17 cellular contexts compared by ENCODE assay signal in the genomic region with DNA sequence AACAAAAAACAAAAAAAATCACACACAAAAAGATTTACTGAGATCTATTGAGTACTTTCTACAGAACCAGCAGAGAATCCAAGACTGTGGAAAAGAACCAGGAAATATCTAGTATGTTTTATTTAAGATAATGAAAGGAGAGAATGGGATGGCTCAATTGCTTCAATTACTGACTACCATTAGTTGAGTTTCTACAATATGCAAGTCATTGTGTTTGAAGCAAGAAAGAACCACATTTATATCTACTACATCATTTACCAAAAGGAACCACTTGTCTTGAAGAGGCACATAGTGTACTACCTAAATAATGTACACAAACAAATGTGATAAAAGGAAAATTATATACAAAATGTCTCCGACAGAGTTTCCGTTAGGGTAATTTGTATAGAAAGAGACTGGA.
DNase-seq lines count a peak whose midpoint lies in the region; ATAC-seq, FAIRE-seq and TF ChIP-seq lines count a peak whose summit lies in the region.
"Had no signal": no experiment of that assay in that cellular context is flagged by ENCODE, and none has a peak within 500 bp of the region (broad histone marks: within the 10 kb centered on the region; RNA-seq: fewer than 3 reads in every experiment).

No MANE protein-coding gene starts in this region.

- TF ChIP-seq EP300 in A549 (IDR thresholded peaks at IDR 0.05): no peak

- H3K9me3 ChIP-seq in A549 (no peaks in the 10 kb centered on the region), hepatocyte (ENCODE audit: low read depth) (no peaks in the 10 kb centered on the region), OCI-LY7 (ENCODE audit: low read length) (no peaks in the 10 kb centered on the region)
- H3K9me3 ChIP-seq: HAP-1 had no signal

- WGBS in A549 (ENCODE audit: missing lambda C conversion rate): 94% methylated on average over 2 of the region's 2 CpGs
- WGBS in hepatocyte (ENCODE audit: low lambda C conversion rate, missing lambda C conversion rate): 65% methylated on average over 2 of the region's 2 CpGs

- TF ChIP-seq POLR2A in A549 (IDR thresholded peaks at IDR 0.05; ENCODE audit: low read length): no peak

- POLR2A ChIA-PET in A549 (lab: Yijun Ruan, JAX): no interaction called here
- POLR2A ChIA-PET in OCI-LY7 (lab: Charles Lee): no interaction called here

- no peak overlapping the region for H3K4me2 ChIP-seq in A549
- no peak overlapping the region for H3K4me2 ChIP-seq in hepatocyte
- H3K4me2 ChIP-seq in OCI-LY7 (ENCODE audit: low read length): no peak overlapping the region

- FAIRE-seq in A549 (lab: Jason Lieb, UNC): no peak
- FAIRE-seq: A204.1, GM12892, GM18507 had no signal

- H4K20me1 ChIP-seq in hepatocyte (ENCODE audit: insufficient read depth, poor library complexity, severe bottlenecking): no peaks in the 10 kb centered on the region
- H4K20me1 ChIP-seq in OCI-LY7 (ENCODE audit: insufficient read depth, low read length): no peaks in the 10 kb centered on the region

- CTCF ChIA-PET in A549 (lab: Yijun Ruan, JAX): no interaction called here
- CTCF ChIA-PET in OCI-LY7 (lab: Charles Lee; ENCODE audit: unreplicated experiment): no interaction called here

- no peak for TF ChIP-seq RAD21 in A549 (conservative IDR thresholded peaks at IDR 0.05 in 1 of 2, IDR thresholded peaks at IDR 0.05 in 1 of 2)

- no peak overlapping the region for H2AFZ ChIP-seq in hepatocyte
- no peak overlapping the region for H2AFZ ChIP-seq in OCI-LY7 (ENCODE audit: low read length)
- H2AFZ ChIP-seq: GM23248 had no signal

- no peaks in the 10 kb centered on the region for H3K27me3 ChIP-seq in hepatocyte

- H3K4me1 ChIP-seq in A549 (no peaks in the 10 kb centered on the region), hepatocyte (ENCODE audit: insufficient read depth) (peaks cover 9% of the 10 kb centered on the region), OCI-LY7 (ENCODE audit: insufficient read depth, low read length, poor library complexity, severe bottlenecking) (no peaks in the 10 kb centered on the region)
- H3K4me1 ChIP-seq: HAP-1 had no signal

- H3K27ac ChIP-seq in A549 (no peak overlapping the region), VCaP (peak overlapping the region; percentile 69), hepatocyte (peak overlapping the region; percentile 76), OCI-LY7 (ENCODE audit: low read depth, low read length, poor library complexity, severe bottlenecking) (no peak overlapping the region)
- H3K27ac ChIP-seq: C4-2B, GM23248 had no signal

- no peak overlapping the region for H3K4me3 Mint-ChIP-seq in activated CD4-positive, alpha-beta T cell treated with anti-CD3 and anti-CD28 coated beads, Interleukin-2, amount 10 ng/mL, durations not matched to agents 24 days and 14 days
- H3K4me3 Mint-ChIP-seq: CD4-positive, alpha-beta T cell had no signal

- H3K36me3 ChIP-seq in hepatocyte (replicated peaks; ENCODE audit: insufficient read depth, low read depth) (no peaks in the 10 kb centered on the region), OCI-LY7 (ENCODE audit: insufficient read depth, low read length) (no peaks in the 10 kb centered on the region)
- H3K36me3 ChIP-seq: HAP-1 had no signal

- no peak overlapping the region for H3K27ac Mint-ChIP-seq in activated CD4-positive, alpha-beta T cell treated with anti-CD3 and anti-CD28 coated beads, Interleukin-2, amount 10 ng/mL, durations not matched to agents 24 days and 14 days
- H3K27ac Mint-ChIP-seq: CD4-positive, alpha-beta T cell had no signal

- H3K79me2 ChIP-seq in hepatocyte: no peaks in the 10 kb centered on the region
- no peaks in the 10 kb centered on the region for H3K79me2 ChIP-seq in OCI-LY7 (ENCODE audit: insufficient read depth, low read depth, low read length)

- no TSS peak for BruUV-seq in OCI-LY7 (replicated peaks; lab: Mats Ljungman, UMichigan)

- H3K4me1 Mint-ChIP-seq in activated CD4-positive, alpha-beta T cell treated with anti-CD3 and anti-CD28 coated beads, Interleukin-2, amount 10 ng/mL, durations not matched to agents 24 days and 14 days: no peaks in the 10 kb centered on the region

- ATAC-seq in A549: no peak

- no peaks in the 10 kb centered on the region for H3K9me2 ChIP-seq in hepatocyte (replicated peaks; ENCODE audit: insufficient read depth)
- no peaks in the 10 kb centered on the region for H3K9me2 ChIP-seq in OCI-LY7 (ENCODE audit: insufficient read depth, low read length)

- peaks cover 3% of the 10 kb centered on the region for H3K27me3 Mint-ChIP-seq in activated CD4-positive, alpha-beta T cell treated with anti-CD3 and anti-CD28 coated beads, Interleukin-2, amount 10 ng/mL, durations not matched to agents 24 days and 14 days

- H3K36me3 Mint-ChIP-seq in activated CD4-positive, alpha-beta T cell treated with anti-CD3 and anti-CD28 coated beads, Interleukin-2, amount 10 ng/mL, durations not matched to agents 24 days and 14 days (ENCODE audit: low read depth): no peaks in the 10 kb centered on the region

- intact Hi-C loops in activated CD4-positive, alpha-beta T cell treated with anti-CD3 and anti-CD28 coated beads, Interleukin-2, amount 10 ng/mL, durations not matched to agents 24 days and 14 days (cut with micrococcal nuclease): no loop called here
- intact Hi-C loops in OCI-LY7 (cut with micrococcal nuclease; ENCODE audit: unreplicated experiment): no loop called here

- H3K9me3 Mint-ChIP-seq in activated CD4-positive, alpha-beta T cell treated with anti-CD3 and anti-CD28 coated beads, Interleukin-2, amount 10 ng/mL, durations not matched to agents 24 days and 14 days: no peaks in the 10 kb centered on the region
- H3K9me3 Mint-ChIP-seq: CD4-positive, alpha-beta T cell had no signal

- TF ChIP-seq CTCF in A549 (IDR thresholded peaks at IDR 0.05) (no peak), VCaP (conservative IDR thresholded peaks at IDR 0.05) (no peak), hepatocyte (IDR thresholded peaks at IDR 0.05; ENCODE audit: poor library complexity) (no peak), OCI-LY7 (conservative IDR thresholded peaks at IDR 0.05; ENCODE audit: low read length) (no peak)

- no peak overlapping the region for H3K4me3 ChIP-seq in A549
- H3K4me3 ChIP-seq in hepatocyte: no peak overlapping the region
- no peak overlapping the region for H3K4me3 ChIP-seq in OCI-LY7 (ENCODE audit: low read depth, low read length, poor library complexity, severe bottlenecking)
- H3K4me3 ChIP-seq: GM23248, HAP-1 had no signal

- no peak for DNase-seq in A549 (ENCODE audit: low read depth in 1 of 2, low spot score in 1 of 2)
- DNase-seq in hepatocyte (ENCODE audit: low spot score): no peak
- no peak for DNase-seq in activated CD4-positive, alpha-beta T cell treated with anti-CD3 and anti-CD28 coated beads, Interleukin-2, amount 10 ng/mL, durations not matched to agents 24 days and 14 days
- no peak for DNase-seq in OCI-LY7 (ENCODE audit: low spot score)
- no peak for DNase-seq in stimulated activated CD4-positive, alpha-beta T cell treated with anti-CD3 and anti-CD28 coated beads, Interleukin-12 subunit alpha, Interleukin-12 subunit beta, amount 100 ng/mL, for 4 hours
- DNase-seq: AML-193; CD4-positive, alpha-beta T cell; DMS153; DMS79; GDM1; GM23248 had no signal

TF ChIP-seq in A549, 52 proteins besides CTCF, POLR2A, EP300 and RAD21:
- TF ChIP-seq, protein P1, sequence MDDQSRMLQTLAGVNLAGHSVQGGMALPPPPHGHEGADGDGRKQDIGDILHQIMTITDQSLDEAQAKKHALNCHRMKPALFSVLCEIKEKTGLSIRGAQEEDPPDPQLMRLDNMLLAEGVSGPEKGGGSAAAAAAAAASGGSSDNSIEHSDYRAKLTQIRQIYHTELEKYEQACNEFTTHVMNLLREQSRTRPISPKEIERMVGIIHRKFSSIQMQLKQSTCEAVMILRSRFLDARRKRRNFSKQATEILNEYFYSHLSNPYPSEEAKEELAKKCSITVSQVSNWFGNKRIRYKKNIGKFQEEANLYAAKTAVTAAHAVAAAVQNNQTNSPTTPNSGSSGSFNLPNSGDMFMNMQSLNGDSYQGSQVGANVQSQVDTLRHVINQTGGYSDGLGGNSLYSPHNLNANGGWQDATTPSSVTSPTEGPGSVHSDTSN (IDR thresholded peaks at IDR 0.05): no peak
- TF ChIP-seq NFE2L2 (conservative IDR thresholded peaks at IDR 0.05; ENCODE audit: low read length): peak; percentile 74

Comparison
In these comparisons a context has a peak if more than half of its experiments do, and no peak if none do; other contexts are left out.
1. H3K27ac ChIP-seq: peak in VCaP (single experiment) and hepatocyte (single experiment); none in A549 (0 of 2) and OCI-LY7 (single experiment).